Comparison of ENCODE assay signal across 1 cellular context in genomic region chr18:57466745-57467144, GRCh38.
TF ChIP-seq lines count a peak whose summit lies in the region.

No MANE protein-coding gene starts in this region.

TF ChIP-seq in GM23338, 12 proteins besides CTCF, POLR2A, EP300 and RAD21 (continued from another document):
- no peak for TF ChIP-seq ZNF462 (CRISPR knock-in tag; IDR thresholded peaks at IDR 0.05)
- no peak for TF ChIP-seq ZNF331 (CRISPR knock-in tag; IDR thresholded peaks at IDR 0.05; ENCODE audit: low read depth)
- no peak for TF ChIP-seq EZH2phosphoT487 (IDR thresholded peaks at IDR 0.05; ENCODE audit: unreplicated experiment)
- no peak for TF ChIP-seq REST (IDR thresholded peaks at IDR 0.05; ENCODE audit: unreplicated experiment)
